ENCODE assay signal across 8 cellular contexts in the genomic region with DNA sequence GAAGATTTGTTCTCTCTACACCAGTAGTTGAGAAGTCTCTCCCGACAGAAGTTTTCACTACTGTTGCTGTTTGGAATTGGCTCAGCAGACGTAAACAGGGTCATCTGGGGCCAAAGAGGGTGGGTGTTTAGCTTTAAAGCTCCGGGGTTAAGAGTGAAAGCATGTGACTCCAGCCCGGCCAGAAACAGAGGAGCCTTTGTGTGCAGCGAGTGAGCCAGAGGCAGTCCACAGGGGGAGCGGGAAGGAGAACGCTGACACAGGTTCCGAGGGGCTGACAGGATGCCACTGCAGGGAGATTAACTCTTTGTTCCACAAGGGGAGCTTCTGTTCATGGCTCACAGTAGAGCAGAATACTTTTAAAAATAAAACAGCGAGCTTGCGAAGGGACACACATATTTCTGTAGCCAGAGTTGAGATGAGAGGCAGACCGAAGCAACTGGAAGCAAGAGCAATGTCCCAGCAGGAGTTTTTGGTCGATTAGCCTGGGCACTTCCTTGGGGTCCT. TPM values are rescaled to one million over a fixed set of nuclear protein-coding genes. Genes with fewer than 3 reads are reported as not detected.
DNase-seq lines count a peak whose midpoint lies in the region; ATAC-seq and TF ChIP-seq lines count a peak whose summit lies in the region.

No MANE protein-coding gene starts in this region.

- peak overlapping the region; percentile 10 for H3K4me3 ChIP-seq in A673 (ENCODE audit: low read depth, low read length, poor library complexity, severe bottlenecking)
- H3K4me3 ChIP-seq in H7 (ENCODE audit: insufficient read depth, low read depth, low read length): no peak overlapping the region
- peak overlapping the region; percentile 46 to 54 for H3K4me3 ChIP-seq in muscle layer of duodenum (ENCODE audit: low read depth in 1 of 2, low read length in 2 of 2)
- peak overlapping the region; percentile 4 for H3K4me3 ChIP-seq in urinary bladder (ENCODE audit: low read depth, low read length)

- POLR2A ChIA-PET in A673 (lab: Charles Lee; ENCODE audit: low non-redundant PET): no interaction called here

- WGBS in urinary bladder: 2% methylated on average over 12 of the region's 12 CpGs

- no TSS peak for BruUV-seq in A673 (replicated peaks; lab: Mats Ljungman, UMichigan)

- peak overlapping the region; percentile 75 for H3K27ac ChIP-seq in A673 (ENCODE audit: low read depth, low read length, poor library complexity, severe bottlenecking)
- H3K27ac ChIP-seq in muscle layer of duodenum (ENCODE audit: low read length): peak overlapping the region; percentile 84
- H3K27ac ChIP-seq in urinary bladder (ENCODE audit: low read depth): no peak overlapping the region

- H3K4me1 ChIP-seq in A673 (ENCODE audit: insufficient read depth, low read length, poor library complexity, severe bottlenecking) (peaks cover 72% of the 10 kb centered on the region), muscle layer of duodenum (ENCODE audit: control insufficient read depth in 1 of 2, insufficient read depth in 2 of 2, low read length in 2 of 2) (peaks cover 11 to 22% of the 10 kb centered on the region in 2 donors), urinary bladder (ENCODE audit: insufficient read depth) (no peaks in the 10 kb centered on the region)

- DNase-seq in A673 (ENCODE audit: low spot score): peak; percentile 77
- peak; percentile 84 for DNase-seq in H7
- peak; percentile 29 for DNase-seq in T1000 (lab: John Stamatoyannopoulos, UW)
- peak; percentile 78 for DNase-seq in fibroblast of peridontal ligament (ENCODE audit: extremely low read depth)
- DNase-seq in NCI-H1092 (lab: John Stamatoyannopoulos, UW): no peak

- no peak for ATAC-seq in HG03378 (IDR thresholded peaks at IDR 0.05; ENCODE audit: unreplicated experiment)

- no peaks in the 10 kb centered on the region for H3K27me3 ChIP-seq in A673 (replicated peaks; ENCODE audit: insufficient read depth, low read depth, low read length, poor library complexity)
- peaks cover 7% of the 10 kb centered on the region for H3K27me3 ChIP-seq in H7 (ENCODE audit: control insufficient read depth, insufficient read depth, low read length)
- H3K27me3 ChIP-seq in muscle layer of duodenum (ENCODE audit: low read depth, low read length): no peaks in the 10 kb centered on the region

- intact Hi-C loops in A673 (cut with micrococcal nuclease; ENCODE audit: unreplicated experiment): no loop called here

- H3K9me3 ChIP-seq in A673 (ENCODE audit: low read depth, low read length, poor library complexity, severe bottlenecking) (no peaks in the 10 kb centered on the region), muscle layer of duodenum (ENCODE audit: control insufficient read depth in 1 of 2, low read length in 2 of 2) (no peaks in the 10 kb centered on the region)

- H3K36me3 ChIP-seq in A673 (ENCODE audit: insufficient read depth, low read length, poor library complexity, severe bottlenecking) (no peaks in the 10 kb centered on the region), H7 (replicated peaks; ENCODE audit: control insufficient read depth, insufficient read depth, low read length) (no peaks in the 10 kb centered on the region), muscle layer of duodenum (ENCODE audit: control insufficient read depth in 1 of 2, insufficient read depth in 2 of 2, low read length in 2 of 2) (no peaks in the 10 kb centered on the region), urinary bladder (ENCODE audit: insufficient read depth) (no peaks in the 10 kb centered on the region)

- CTCF ChIA-PET in A673 (lab: Charles Lee): interaction anchor here (0.5 to 1.1 kb wide), 3 partner anchors 11 to 36 kb away, joined by 3 to 5 read pairs (median 3); no protein-coding TSS in a partner anchor

- TF ChIP-seq CTCF in A673 (conservative IDR thresholded peaks at IDR 0.05; ENCODE audit: low read depth, low read length): no peak

RNA-seq across cellular contexts. Expression of a gene that starts 26.9 kb away (rescaled TPM):
- total RNA-seq in A673 (2021) (18.5 and 29.9 TPM in 2 replicates), urinary bladder (10.8 TPM)
- 11.9 and 12.4 TPM in 2 replicates for total RNA-seq in H7 (2014; rRNA removed; shearing (Covaris generic))
- 7.8 TPM for polyA plus RNA-seq in urinary bladder

RNA-seq across cellular contexts. Expression of a gene that starts 42.8 kb away (rescaled TPM):
- total RNA-seq in A673 (2021) (272 and 274 TPM in 2 replicates), urinary bladder (115 TPM)
- total RNA-seq in H7 (2014; rRNA removed; shearing (Covaris generic)): 148 and 156 TPM in 2 replicates
- polyA plus RNA-seq in urinary bladder: 362 TPM
